Comparison of ENCODE assay signal across 8 cellular contexts in the genomic region with DNA sequence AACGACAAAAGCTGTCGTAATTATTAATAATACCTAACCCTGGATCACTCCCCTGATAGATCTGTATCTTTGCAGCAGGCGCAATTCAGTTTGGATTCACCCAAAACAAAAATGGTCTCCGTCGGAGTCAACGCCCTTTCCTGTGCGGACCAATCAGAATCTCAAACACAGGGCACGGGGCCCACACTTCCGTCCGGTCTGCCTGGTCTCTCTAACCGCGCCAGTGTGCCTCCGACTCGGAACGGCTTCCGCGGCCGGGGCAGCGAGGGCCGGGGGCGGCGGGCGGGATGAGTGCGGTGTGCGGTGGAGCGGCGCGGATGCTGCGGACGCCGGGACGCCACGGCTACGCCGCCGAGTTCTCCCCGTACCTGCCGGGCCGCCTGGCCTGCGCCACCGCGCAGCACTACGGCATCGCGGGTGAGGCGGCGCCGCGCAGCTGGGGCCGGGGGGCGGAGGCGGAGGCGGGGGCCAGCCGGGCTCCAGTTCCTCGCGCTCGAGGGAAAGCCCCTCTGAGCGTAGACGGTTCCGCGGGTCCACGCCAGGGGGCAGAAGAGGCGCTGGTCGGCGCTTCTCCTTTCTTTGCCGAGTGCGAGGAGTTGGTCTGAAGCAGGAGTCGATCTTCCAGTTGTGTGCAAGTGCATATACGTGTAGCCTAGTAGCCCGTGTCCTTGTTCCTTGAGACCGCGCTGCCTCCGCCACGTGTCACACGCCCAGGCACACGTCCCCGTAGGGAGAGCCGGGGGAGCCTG. TPM values are rescaled to one million over a fixed set of nuclear protein-coding genes. Genes with fewer than 3 reads are reported as not detected.
DNase-seq lines count a peak whose midpoint lies in the region; ATAC-seq, FAIRE-seq and TF ChIP-seq lines count a peak whose summit lies in the region.

A gene with protein sequence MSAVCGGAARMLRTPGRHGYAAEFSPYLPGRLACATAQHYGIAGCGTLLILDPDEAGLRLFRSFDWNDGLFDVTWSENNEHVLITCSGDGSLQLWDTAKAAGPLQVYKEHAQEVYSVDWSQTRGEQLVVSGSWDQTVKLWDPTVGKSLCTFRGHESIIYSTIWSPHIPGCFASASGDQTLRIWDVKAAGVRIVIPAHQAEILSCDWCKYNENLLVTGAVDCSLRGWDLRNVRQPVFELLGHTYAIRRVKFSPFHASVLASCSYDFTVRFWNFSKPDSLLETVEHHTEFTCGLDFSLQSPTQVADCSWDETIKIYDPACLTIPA (plus strand): TSS at position 214 of the 749 bp plus-strand sequence. CDS start 74 bp downstream, at position 288.

- peak within 1 kb of the TSS; percentile 92 to 99 (median 94) for H3K4me3 Mint-ChIP-seq in naive B cell
- H3K4me3 Mint-ChIP-seq in stimulated activated effector memory CD8-positive, alpha-beta T cell treated with anti-CD3 and anti-CD28 coated beads, Interleukin-12 subunit alpha, Interleukin-12 subunit beta, amount 100 ng/mL, for 72 hours, result peak within 1 kb of the TSS; percentile 93

- H3K27ac Mint-ChIP-seq in naive B cell, result peak within 1 kb of the TSS; percentile 92 to 97 (median 94)
- H3K27ac Mint-ChIP-seq in stimulated activated effector memory CD8-positive, alpha-beta T cell treated with anti-CD3 and anti-CD28 coated beads, Interleukin-12 subunit alpha, Interleukin-12 subunit beta, amount 100 ng/mL, for 72 hours, result peak within 1 kb of the TSS; percentile 98

- H3K4me1 ChIP-seq in fibroblast of lung (ENCODE audit: control insufficient read depth, extremely low read depth, insufficient read depth, low read length), result no peaks in the 10 kb centered on the region

- H3K4me2 ChIP-seq in fibroblast of lung (ENCODE audit: extremely low read depth, insufficient read depth, low read length), result peak within 1 kb of the TSS; percentile 94

- H3K36me3 ChIP-seq in KOPT-K1 (ENCODE audit: insufficient read depth, low read length) (peaks cover 11% of the 10 kb centered on the region), fibroblast of lung (ENCODE audit: control insufficient read depth, insufficient read depth, low read length) (no peaks in the 10 kb centered on the region)

- no peaks in the 10 kb centered on the region for H3K9me3 ChIP-seq in KOPT-K1 (ENCODE audit: insufficient read depth, low read length, poor library complexity, severe bottlenecking)
- H3K9me3 ChIP-seq in fibroblast of lung (ENCODE audit: control insufficient read depth, insufficient read depth, low read depth, low read length), result no peaks in the 10 kb centered on the region

- no peaks in the 10 kb centered on the region for H3K9me3 Mint-ChIP-seq in naive B cell
- H3K9me3 Mint-ChIP-seq in stimulated activated effector memory CD8-positive, alpha-beta T cell treated with anti-CD3 and anti-CD28 coated beads, Interleukin-12 subunit alpha, Interleukin-12 subunit beta, amount 100 ng/mL, for 72 hours, result no peaks in the 10 kb centered on the region

- H3K4me1 Mint-ChIP-seq in naive B cell, result peaks cover 19 to 39% (median 24%) of the 10 kb centered on the region in 3 donors
- peaks cover 22% of the 10 kb centered on the region for H3K4me1 Mint-ChIP-seq in stimulated activated effector memory CD8-positive, alpha-beta T cell treated with anti-CD3 and anti-CD28 coated beads, Interleukin-12 subunit alpha, Interleukin-12 subunit beta, amount 100 ng/mL, for 72 hours

- H3K27ac ChIP-seq in KOPT-K1 (ENCODE audit: low read depth, low read length, poor library complexity, severe bottlenecking) (peak within 1 kb of the TSS; percentile 70), fibroblast of lung (ENCODE audit: insufficient read depth, low read length) (peak within 1 kb of the TSS; percentile 82)

- H4K20me1 ChIP-seq in fibroblast of lung (ENCODE audit: control insufficient read depth, extremely low read depth, insufficient read depth, low read length), result no peaks in the 10 kb centered on the region

- no peaks in the 10 kb centered on the region for H3K79me2 ChIP-seq in fibroblast of lung (ENCODE audit: control insufficient read depth, insufficient read depth, low read length)

- H3K27me3 Mint-ChIP-seq in naive B cell, result peaks cover 2 to 7% (median 5%) of the 10 kb centered on the region in 3 donors

- H3K36me3 Mint-ChIP-seq in naive B cell, result peaks cover 8 to 11% of the 10 kb centered on the region in 2 donors
- peaks cover 24% of the 10 kb centered on the region for H3K36me3 Mint-ChIP-seq in stimulated activated effector memory CD8-positive, alpha-beta T cell treated with anti-CD3 and anti-CD28 coated beads, Interleukin-12 subunit alpha, Interleukin-12 subunit beta, amount 100 ng/mL, for 72 hours

- peak; percentile 55 to 62 for TF ChIP-seq CTCF in fibroblast of lung (conservative IDR thresholded peaks at IDR 0.05 in 1 of 2, IDR thresholded peaks at IDR 0.05 in 1 of 2; ENCODE audit: low read depth in 1 of 2, low read length in 2 of 2)

- H3K4me3 ChIP-seq in fibroblast of lung (replicated peaks in 1 of 4; ENCODE audit: control extremely low read depth in 1 of 4, insufficient read depth in 1 of 4, low read depth in 3 of 4, low read length in 4 of 4), result peak within 1 kb of the TSS; percentile 55 to 94 (median 76)

- peak within 1 kb of the TSS; percentile 95 for H3K9ac ChIP-seq in fibroblast of lung (ENCODE audit: insufficient read depth, low read length)

- H2AFZ ChIP-seq in fibroblast of lung (ENCODE audit: low read length), result peak within 1 kb of the TSS; percentile 96

- no peak for FAIRE-seq in RCC 7860 (lab: Jason Lieb, UNC)

- no peaks in the 10 kb centered on the region for H3K27me3 ChIP-seq in fibroblast of lung (ENCODE audit: control insufficient read depth, insufficient read depth, low read length)

- ATAC-seq in GM21825 (IDR thresholded peaks at IDR 0.05; ENCODE audit: unreplicated experiment) (peak; percentile 97), naive B cell (ENCODE audit: low read depth in 2 of 2) (peak; percentile 89 to 91)
- ATAC-seq in stimulated activated effector memory CD8-positive, alpha-beta T cell treated with anti-CD3 and anti-CD28 coated beads, Interleukin-12 subunit alpha, Interleukin-12 subunit beta, amount 100 ng/mL, for 72 hours, result peak; percentile 97

- peak; percentile 92 for DNase-seq in EH (ENCODE audit: low read depth)
- peak; percentile 64 for DNase-seq in RCC 7860 (ENCODE audit: low spot score)
- peak; percentile 59 to 79 for DNase-seq in activated T-helper 1 cell treated with anti-CD3 and anti-CD28 coated beads, Interleukin-2, amount 50 U/mL, for 16 hours (ENCODE audit: low read depth in 1 of 2, low spot score in 1 of 2)
- peak; percentile 91 to 94 for DNase-seq in fibroblast of lung (ENCODE audit: low read depth in 2 of 2)
- peak; percentile 90 for DNase-seq in naive B cell
- peak; percentile 85 to 94 for DNase-seq in stimulated activated effector memory CD8-positive, alpha-beta T cell treated with anti-CD3 and anti-CD28 coated beads, Interleukin-12 subunit alpha, Interleukin-12 subunit beta, amount 100 ng/mL, for 72 hours (ENCODE audit: low spot score in 2 of 2)

RNA-seq across cellular contexts. Expression of the gene that starts here (rescaled TPM):
- total RNA-seq in fibroblast of lung, result 8.7 and 18.0 TPM in 2 replicates
- polyA plus RNA-seq in fibroblast of lung, result 9.3 and 10.2 TPM in 2 replicates
- polyA plus RNA-seq in fibroblast of lung (2012), result 5.6 and 6.1 TPM in 2 replicates
- polyA minus RNA-seq in fibroblast of lung (ENCODE audit: low replicate concordance), result 1.4 and 5.9 TPM in 2 replicates
- polyA plus RNA-seq in naive B cell (ENCODE audit: low read depth in 6 of 6), result 10 to 100 TPM in 1 of 6 donors, 1 to 10 TPM in 5; 6.4 to 19.6 (median 8.1) TPM

Comparison
In these comparisons a context has a peak if more than half of its experiments do, and no peak if none do; other contexts are left out.
1. Peak in every context shown above with its lines: DNase-seq, ATAC-seq, H3K4me3 ChIP-seq and H3K27ac ChIP-seq.